ENCODE assay signal across 20 cellular contexts in the genomic region with DNA sequence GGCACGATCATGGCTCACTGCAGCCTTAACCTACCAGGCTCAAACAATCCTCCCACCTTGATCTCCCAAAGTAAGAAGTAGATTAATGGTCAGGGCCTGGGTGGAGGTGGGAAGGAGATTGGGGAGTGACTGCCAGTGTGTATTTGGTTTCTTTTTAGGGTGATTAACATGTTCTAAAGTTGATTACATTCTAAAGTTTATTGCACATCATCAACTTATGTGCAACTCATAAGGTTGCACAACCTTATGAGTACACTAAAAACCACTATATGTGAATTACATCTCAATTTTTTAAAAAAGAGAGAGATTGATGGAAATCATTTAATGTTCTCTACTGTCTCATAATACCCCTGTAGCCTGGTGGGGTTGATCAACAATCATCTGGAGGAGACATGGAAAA.
DNase-seq lines count a peak whose midpoint lies in the region; ATAC-seq and TF ChIP-seq lines count a peak whose summit lies in the region.
"Had no signal": no experiment of that assay in that cellular context is flagged by ENCODE, and none has a peak within 500 bp of the region (broad histone marks: within the 10 kb centered on the region; RNA-seq: fewer than 3 reads in every experiment).

No MANE protein-coding gene starts in this region.

- no peak overlapping the region for H2AFZ ChIP-seq in mesenchymal stem cell (ENCODE audit: low read depth, low read length)

- H3K9me3 ChIP-seq in right atrium auricular region = no peaks in the 10 kb centered on the region
- no peaks in the 10 kb centered on the region for H3K9me3 ChIP-seq in colonic mucosa
- no peaks in the 10 kb centered on the region for H3K9me3 ChIP-seq in mesenchymal stem cell (ENCODE audit: control insufficient read depth, low read length)
- H3K9me3 ChIP-seq in uterus = no peaks in the 10 kb centered on the region
- H3K9me3 ChIP-seq: lower lobe of right lung, Peyer's patch, upper lobe of right lung had no signal

- H3K4me1 ChIP-seq in right atrium auricular region (peaks cover 0 to 38% of the 10 kb centered on the region in 2 donors), colonic mucosa (peaks cover 4% of the 10 kb centered on the region), mesenchymal stem cell (ENCODE audit: control insufficient read depth, insufficient read depth, low read depth, low read length) (peaks cover 12% of the 10 kb centered on the region), uterus (peaks cover 0 to 7% of the 10 kb centered on the region in 2 donors)

- no peak overlapping the region for H4K91ac ChIP-seq in mesenchymal stem cell (ENCODE audit: low read length)

- peak overlapping the region; percentile 93 for H2AK5ac ChIP-seq in mesenchymal stem cell (ENCODE audit: low read length, severe bottlenecking)

- no peak overlapping the region for H3K23ac ChIP-seq in mesenchymal stem cell (ENCODE audit: low read length in 2 of 2)

- no peak overlapping the region for H4K8ac ChIP-seq in mesenchymal stem cell (ENCODE audit: low read length)

- no peak for DNase-seq in right atrium auricular region (ENCODE audit: low spot score)
- DNase-seq in Right ventricle myocardium superior = no peak
- DNase-seq in colonic mucosa = no peak
- DNase-seq in mesenchymal stem cell = peak; percentile 42
- no peak for DNase-seq in uterus
- DNase-seq in SIG-M5 treated with dmso at 0.1 percent for 504 hours (lab: John Stamatoyannopoulos, UW; ENCODE audit: unreplicated experiment) = no peak
- DNase-seq in ecto neural progenitor cell (ENCODE audit: low spot score) = no peak
- no peak for DNase-seq in omental fat pad (ENCODE audit: low spot score)
- DNase-seq: activated CD4-positive, alpha-beta T cell treated with anti-CD3 and anti-CD28 coated beads, Interleukin-2, amount 10 ng/mL, durations not matched to agents 7 days and 5 days; activated T-cell treated with anti-CD3 and anti-CD28 coated beads, Interleukin-2, amount 50 U/mL, for 24 hours; DMS153; KG1; lower lobe of right lung; natural killer cell; NCI-H1048; NCI-H526; Peyer's patch; stimulated activated naive CD4-positive, alpha-beta T cell treated with Interleukin-2 at 50 U/mL for 16 hours; upper lobe of right lung had no signal

- no peak overlapping the region for H3K4me3 ChIP-seq in right atrium auricular region
- H3K4me3 ChIP-seq in colonic mucosa = no peak overlapping the region
- no peak overlapping the region for H3K4me3 ChIP-seq in mesenchymal stem cell (ENCODE audit: insufficient read depth in 1 of 2, low read depth in 1 of 2, low read length in 2 of 2)
- no peak overlapping the region for H3K4me3 ChIP-seq in uterus
- H3K4me3 ChIP-seq: lower lobe of right lung, Peyer's patch, upper lobe of right lung had no signal

- no peak overlapping the region for H2BK5ac ChIP-seq in mesenchymal stem cell (ENCODE audit: low read depth, low read length, poor library complexity, severe bottlenecking)

- ATAC-seq in Right ventricle myocardium superior (ENCODE audit: poor library complexity) (no peak), omental fat pad (ENCODE audit: low FRiP score) (no peak)
- ATAC-seq: upper lobe of right lung had no signal

- H2BK12ac ChIP-seq in mesenchymal stem cell (ENCODE audit: low read length in 2 of 2) = peak overlapping the region in 1 of 2 experiments; percentile 63

- H3K27me3 ChIP-seq in right atrium auricular region (no peaks in the 10 kb centered on the region), colonic mucosa (no peaks in the 10 kb centered on the region), mesenchymal stem cell (ENCODE audit: control insufficient read depth in 1 of 2, insufficient read depth in 1 of 2, low read length in 2 of 2) (no peaks in the 10 kb centered on the region), uterus (no peaks in the 10 kb centered on the region)
- H3K27me3 ChIP-seq: Peyer's patch, upper lobe of right lung had no signal

- WGBS in mesenchymal stem cell = 90% methylated on average over 1 of the region's 1 CpG

- peaks cover 2% of the 10 kb centered on the region for H3K79me1 ChIP-seq in mesenchymal stem cell (replicated peaks; ENCODE audit: low read length, poor library complexity, severe bottlenecking)

- H3K14ac ChIP-seq in mesenchymal stem cell (ENCODE audit: low read length in 2 of 2) = no peak overlapping the region

- no peak overlapping the region for H3K4ac ChIP-seq in mesenchymal stem cell (ENCODE audit: low read depth in 1 of 2, low read length in 2 of 2)

- H3K9ac ChIP-seq in colonic mucosa (ENCODE audit: low read depth in 2 of 2, low read length in 2 of 2) (no peak overlapping the region), mesenchymal stem cell (ENCODE audit: low read length) (no peak overlapping the region)

- H3K36me3 ChIP-seq in right atrium auricular region (no peaks in the 10 kb centered on the region), colonic mucosa (no peaks in the 10 kb centered on the region), mesenchymal stem cell (ENCODE audit: control insufficient read depth in 1 of 2, insufficient read depth in 2 of 2, low read depth in 1 of 2, low read length in 2 of 2) (no peaks in the 10 kb centered on the region), uterus (no peaks in the 10 kb centered on the region)
- H3K36me3 ChIP-seq: lower lobe of right lung, Peyer's patch, upper lobe of right lung had no signal

- H3K27ac ChIP-seq in right atrium auricular region = peak overlapping the region; percentile 64 to 67
- peak overlapping the region; percentile 13 for H3K27ac ChIP-seq in colonic mucosa
- no peak overlapping the region for H3K27ac ChIP-seq in mesenchymal stem cell (ENCODE audit: low read length, poor library complexity, severe bottlenecking)
- peak overlapping the region; percentile 78 to 86 for H3K27ac ChIP-seq in uterus
- H3K27ac ChIP-seq: C4-2B, lower lobe of right lung, upper lobe of right lung had no signal

- no peak overlapping the region for H3K18ac ChIP-seq in mesenchymal stem cell (ENCODE audit: low read depth in 1 of 2, low read length in 2 of 2)

- no peak for TF ChIP-seq POLR2A in uterus (IDR thresholded peaks at IDR 0.05)

- H2BK15ac ChIP-seq in mesenchymal stem cell (ENCODE audit: low read depth, poor library complexity, severe bottlenecking) = no peak overlapping the region

- intact Hi-C loops in Right ventricle myocardium superior (cut with DNase I) = no loop called here
- intact Hi-C loops in colonic mucosa (cut with DNase I) = no loop called here
- intact Hi-C loops in uterus (cut with DNase I; ENCODE audit: low total_unique reads) = no loop called here

- no peak for TF ChIP-seq CTCF in right atrium auricular region (IDR thresholded peaks at IDR 0.05)
- TF ChIP-seq CTCF in colonic mucosa (IDR thresholded peaks at IDR 0.05) = no peak
- no peak for TF ChIP-seq CTCF in uterus (IDR thresholded peaks at IDR 0.05)
- TF ChIP-seq CTCF in omental fat pad (IDR thresholded peaks at IDR 0.05) = no peak

- H3K4me2 ChIP-seq in mesenchymal stem cell (ENCODE audit: low read length, poor library complexity, severe bottlenecking) = no peak overlapping the region

- H2BK120ac ChIP-seq in mesenchymal stem cell (ENCODE audit: low read depth, low read length) = no peak overlapping the region
